In genomic region chr3:10331320-10331719, GRCh38 we compare ENCODE assay signal across 10 cellular contexts. TPM values are rescaled to one million over a fixed set of nuclear protein-coding genes. Genes with fewer than 3 reads are reported as not detected.
"Had no signal": no experiment of that assay in that cellular context is flagged by ENCODE, and none has a peak within 500 bp of the region (broad histone marks: within the 10 kb centered on the region; RNA-seq: fewer than 3 reads in every experiment).

No MANE protein-coding gene starts in this region.

- H3K9ac ChIP-seq: GM23248, KMS-11 had no signal

- DNase-seq: GM23248, GOT3, H9, HCEC 1CT, HFFc6, KBM-7 had no signal

- H3K4me2 ChIP-seq: KMS-11 had no signal

- H3K4me3 ChIP-seq: GM23248 had no signal

- H3K27ac ChIP-seq: GM23248, HL-60, KMS-11 had no signal

- FAIRE-seq: H54, HepG2 had no signal

- H2AFZ ChIP-seq: GM23248 had no signal

RNA-seq across cellular contexts. Expression of gene GHRL, which starts 38.6 kb away (rescaled TPM):
- total RNA-seq: GM23248 had no signal
- polyA plus RNA-seq: HepG2 had no signal
